9 cellular contexts compared by ENCODE assay signal in the genomic region with DNA sequence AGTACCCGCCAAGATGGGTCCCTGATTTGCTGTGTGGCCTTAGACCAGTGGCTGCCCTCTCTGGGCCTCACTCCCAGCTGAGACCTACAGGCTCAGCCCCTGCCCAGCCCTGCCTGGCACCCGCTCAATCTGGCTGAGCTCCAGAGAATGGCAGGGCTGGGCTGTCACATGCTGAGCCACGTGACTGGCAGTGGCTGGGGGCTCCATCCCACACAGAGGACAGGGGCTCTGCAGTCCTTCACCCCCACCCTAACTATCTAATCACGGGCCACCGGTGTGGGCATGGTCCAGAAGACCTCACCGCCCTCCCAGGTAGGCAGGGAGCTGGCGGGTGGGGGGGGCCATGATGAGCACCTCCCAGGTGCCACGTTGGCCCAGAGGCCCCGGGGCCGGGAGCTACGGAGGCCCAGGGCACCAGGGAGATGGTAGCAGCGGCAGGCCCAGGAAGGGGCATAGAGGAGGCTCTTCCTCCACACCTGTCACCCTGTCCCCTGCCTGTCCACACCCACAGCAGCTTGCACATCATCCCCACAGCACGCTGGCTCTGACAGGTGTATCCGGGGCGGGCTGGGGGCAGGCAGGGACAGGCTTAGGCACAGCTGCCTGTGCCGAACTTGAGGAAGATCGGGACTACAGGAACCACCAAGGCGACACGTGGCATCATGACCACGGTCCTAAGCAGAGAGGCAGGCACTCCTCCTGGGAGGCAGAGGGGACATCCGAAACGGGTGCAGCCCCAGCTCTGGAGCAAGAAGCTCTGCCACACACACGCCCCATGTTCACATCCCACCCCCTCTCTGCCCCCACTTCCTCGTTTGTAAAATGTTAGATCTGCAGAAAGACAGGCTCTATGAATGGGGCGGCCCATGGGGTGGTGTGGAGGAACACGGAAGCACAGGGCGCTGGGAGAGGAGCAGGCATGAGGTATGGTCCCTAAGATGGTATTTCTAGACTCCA. TPM values are rescaled to one million over a fixed set of nuclear protein-coding genes. Genes with fewer than 3 reads are reported as not detected.
DNase-seq lines count a peak whose midpoint lies in the region; ATAC-seq and TF ChIP-seq lines count a peak whose summit lies in the region.
"Had no signal": no experiment of that assay in that cellular context is flagged by ENCODE, and none has a peak within 500 bp of the region (broad histone marks: within the 10 kb centered on the region; RNA-seq: fewer than 3 reads in every experiment).

No MANE protein-coding gene starts in this region.

- peaks cover 0 to 5% (median 0%) of the 10 kb centered on the region in 7 donors for H3K27me3 ChIP-seq in spleen (replicated peaks in 1 of 7)

- peaks cover 5% of the 10 kb centered on the region for H3K27me3 Mint-ChIP-seq in HFFc6 (ENCODE audit: insufficient read depth)

- no peaks in the 10 kb centered on the region for H3K9me3 ChIP-seq in spleen

- intact Hi-C loops in spleen (cut with DNase I; ENCODE audit: low total_unique reads), result no loop called here

- WGBS in spleen, 5 donors, result 48 to 56% (median 51%) methylated on average over 16 to 27 of the region's 27 CpGs

- peak overlapping the region; percentile 97 for H3K27ac Mint-ChIP-seq in HFFc6

- H3K4me1 Mint-ChIP-seq in HFFc6 (ENCODE audit: low read depth), result peaks cover 60% of the 10 kb centered on the region

- peaks cover 15 to 96% (median 70%) of the 10 kb centered on the region in 6 donors for H3K4me1 ChIP-seq in spleen

- TF ChIP-seq POLR2A in spleen (IDR thresholded peaks at IDR 0.05), result no peak

- no peak overlapping the region for H3K4me3 Mint-ChIP-seq in HFFc6

- peaks cover 5% of the 10 kb centered on the region for H3K36me3 Mint-ChIP-seq in HFFc6 (ENCODE audit: low read depth)

- peaks cover 0 to 3% (median 0%) of the 10 kb centered on the region in 6 donors for H3K36me3 ChIP-seq in spleen

- DNase-seq in HFFc6 (no peak), NOMO-1 treated with DMSO at 0.1 percent for 48 hours (lab: John Stamatoyannopoulos, UW; ENCODE audit: unreplicated experiment) (peak; percentile 32), spleen (peak; percentile 89)
- DNase-seq: activated CD4-positive, alpha-beta T cell treated with anti-CD3 and anti-CD28 coated beads for 4 hours had no signal

- no peaks in the 10 kb centered on the region for H3K9me3 Mint-ChIP-seq in HFFc6

- no peak for TF ChIP-seq CTCF in HFFc6 (IDR thresholded peaks at IDR 0.05)
- TF ChIP-seq CTCF in spleen (IDR thresholded peaks at IDR 0.05 in 8 of 11, conservative IDR thresholded peaks at IDR 0.05 in 3 of 11), result no peak

- peak overlapping the region in 1 of 8 donors; percentile 65 for H3K4me3 ChIP-seq in spleen

- peak overlapping the region in 6 of 8 donors; percentile 83 to 93 (median 91) for H3K27ac ChIP-seq in spleen

- ATAC-seq in esophagus mucosa (peak; percentile 67), GM21786 (IDR thresholded peaks at IDR 0.05; ENCODE audit: unreplicated experiment) (no peak), GM21528 (IDR thresholded peaks at IDR 0.05; ENCODE audit: low FRiP score, unreplicated experiment) (no peak), GM19035 (IDR thresholded peaks at IDR 0.05; ENCODE audit: unreplicated experiment) (no peak), HG02678 (IDR thresholded peaks at IDR 0.05; ENCODE audit: unreplicated experiment) (no peak)

RNA-seq across cellular contexts. Expression of gene ALDH3B1, which starts 1.5 kb away (rescaled TPM):
- total RNA-seq in HFFc6 (2021; fragmentation: NEBNext Ultra II Directional; extraction: Animal tissue kit (Norgen Biotek cat#: 25700)), result 10 to 100 TPM; 29.5 to 47.4 (median 43.4) TPM
- total RNA-seq in esophagus mucosa (2.5 TPM), spleen (10 to 100 TPM; 24.8 to 46.8 (median 37.8) TPM)
- 10 to 100 TPM in 1 of 3 donors, 1 to 10 TPM in 2; 7.8 to 16.4 (median 7.9) TPM for polyA plus RNA-seq in spleen

RNA-seq across cellular contexts. Expression of gene UNC93B1, which starts 4.8 kb away (rescaled TPM):
- 10 to 100 TPM; 17.2 to 23.0 (median 19.9) TPM for total RNA-seq in HFFc6 (2021; fragmentation: NEBNext Ultra II Directional; extraction: Animal tissue kit (Norgen Biotek cat#: 25700))
- total RNA-seq in esophagus mucosa, result 15.7 TPM
- total RNA-seq in spleen, result 100 to 1,000 TPM; 110 to 151 (median 128) TPM
- 100 to 1,000 TPM; 112 to 192 (median 162) TPM for polyA plus RNA-seq in spleen

RNA-seq across cellular contexts. Expression of gene NDUFS8, which starts 21.8 kb away (rescaled TPM):
- 100 to 1,000 TPM; 221 to 236 (median 223) TPM for total RNA-seq in HFFc6 (2021; fragmentation: NEBNext Ultra II Directional; extraction: Animal tissue kit (Norgen Biotek cat#: 25700))
- 128 TPM for total RNA-seq in esophagus mucosa
- total RNA-seq in spleen, result 100 to 1,000 TPM in 2 of 7 donors, 10 to 100 TPM in 5; 75.4 to 125 (median 91.5) TPM
- polyA plus RNA-seq in spleen, result 100 to 1,000 TPM in 2 of 3 donors, 10 to 100 TPM in 1; 94.8 to 132 (median 105) TPM

RNA-seq across cellular contexts. Expression of gene TCIRG1, which starts 30.2 kb away (rescaled TPM):
- total RNA-seq in HFFc6 (2021; fragmentation: NEBNext Ultra II Directional; extraction: Animal tissue kit (Norgen Biotek cat#: 25700)), result 100 to 1,000 TPM; 113 to 150 (median 131) TPM
- total RNA-seq in esophagus mucosa (36.2 TPM), spleen (100 to 1,000 TPM; 286 to 540 (median 360) TPM)
- polyA plus RNA-seq in spleen, result 100 to 1,000 TPM; 199 to 707 (median 698) TPM
